Comparison of ENCODE assay signal across 8 cellular contexts in the genomic region with DNA sequence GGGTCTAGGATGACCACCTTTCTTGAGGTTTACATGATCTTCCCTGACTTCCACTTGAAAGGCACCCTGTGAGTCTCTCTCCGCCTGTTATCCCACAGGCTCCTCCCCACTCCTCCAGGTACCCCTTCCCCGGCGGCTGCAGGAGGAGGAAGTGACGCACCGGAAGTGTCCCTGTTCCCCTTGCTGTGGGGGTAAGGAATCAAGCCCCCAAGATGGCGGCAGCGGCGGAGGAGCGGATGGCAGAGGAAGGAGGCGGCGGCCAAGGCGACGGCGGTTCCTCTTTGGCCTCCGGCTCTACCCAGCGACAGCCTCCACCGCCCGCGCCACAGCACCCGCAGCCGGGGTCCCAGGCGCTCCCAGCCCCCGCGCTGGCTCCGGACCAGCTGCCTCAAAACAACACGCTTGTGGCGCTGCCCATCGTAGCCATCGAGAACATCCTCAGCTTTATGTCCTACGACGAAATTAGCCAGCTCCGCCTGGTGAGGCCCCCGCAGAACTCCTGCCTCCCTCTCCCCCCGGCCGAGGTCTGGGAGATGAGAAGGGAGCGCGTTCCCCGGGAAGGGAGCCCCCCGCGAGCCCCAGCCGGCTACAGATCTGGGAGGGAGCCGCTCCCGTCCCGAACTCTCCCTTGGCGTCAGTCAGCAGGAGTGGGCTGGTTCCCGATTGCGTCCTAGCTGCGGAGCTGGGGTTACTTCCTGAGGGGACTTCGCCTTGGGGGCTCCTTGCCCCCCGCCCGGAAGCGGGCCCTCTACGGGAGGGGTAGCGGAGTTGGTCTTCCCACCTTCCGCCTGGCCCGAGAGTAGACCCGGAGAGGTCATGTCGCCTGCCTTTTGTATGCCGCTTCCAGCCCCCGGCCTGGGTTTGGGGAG. TPM values are rescaled to one million over a fixed set of nuclear protein-coding genes. Genes with fewer than 3 reads are reported as not detected.
A peak's percentile ranks its signal among the peaks of the same experiment; 100 is the strongest.
DNase-seq lines count a peak whose midpoint lies in the region; ATAC-seq and TF ChIP-seq lines count a peak whose summit lies in the region.

TSS of gene FBXO28 (plus strand) at position 194 of the 869 bp plus-strand sequence. CDS start at position 213, 19 bp downstream.

- CTCF ChIA-PET in activated naive CD4-positive, alpha-beta T cell treated with anti-CD3 and anti-CD28 coated beads, Interleukin-2, amount 10 ng/mL, durations not matched to agents 7 days and 5 days (lab: Charles Lee), result interaction anchor here (1.2 to 4.5 kb wide), 2 partner anchors 219 to 302 kb away, joined by 3 to 61 read pairs; no protein-coding TSS in a partner anchor

- TF ChIP-seq EP300 in gastroesophageal sphincter (IDR thresholded peaks at IDR 0.05), result no peak

- H3K4me3 Mint-ChIP-seq in HFFc6, result peak within 1 kb of the TSS; percentile 90
- peak within 1 kb of the TSS; percentile 79 for H3K4me3 Mint-ChIP-seq in activated naive CD4-positive, alpha-beta T cell treated with anti-CD3 and anti-CD28 coated beads, Interleukin-2, amount 10 ng/mL, durations not matched to agents 7 days and 5 days

- TF ChIP-seq CTCF in HFFc6 (IDR thresholded peaks at IDR 0.05) (no peak), NB4 (IDR thresholded peaks at IDR 0.05; ENCODE audit: low read depth, low read length) (no peak), gastroesophageal sphincter (IDR thresholded peaks at IDR 0.05) (no peak), neutrophil (IDR thresholded peaks at IDR 0.05) (peak; percentile 39)

- H3K27me3 ChIP-seq in gastroesophageal sphincter, result peaks cover 7% of the 10 kb centered on the region
- H3K27me3 ChIP-seq in neutrophil, result peaks cover 10% of the 10 kb centered on the region

- peaks cover 3% of the 10 kb centered on the region; the same call in 1 of the 2 replicates for H3K36me3 ChIP-seq in SK-N-MC (ENCODE audit: insufficient read depth, low read length)
- no peaks in the 10 kb centered on the region for H3K36me3 ChIP-seq in gastroesophageal sphincter
- no peaks in the 10 kb centered on the region for H3K36me3 ChIP-seq in neutrophil

- TF ChIP-seq POLR2A in NB4 (IDR thresholded peaks at IDR 0.05; ENCODE audit: extremely low read depth, insufficient read length) (peak; percentile 88), gastroesophageal sphincter (IDR thresholded peaks at IDR 0.05) (peak; percentile 82 to 84)

- DNase-seq in GM04503 (ENCODE audit: low read depth), result peak; percentile 67
- DNase-seq in HFFc6, result peak; percentile 90
- DNase-seq in NB4 (ENCODE audit: low read depth), result peak; percentile 96
- peak; percentile 79 for DNase-seq in SK-N-MC (ENCODE audit: low read depth, low spot score)
- DNase-seq in activated naive CD4-positive, alpha-beta T cell treated with anti-CD3 and anti-CD28 coated beads, Interleukin-2, amount 10 ng/mL, durations not matched to agents 7 days and 5 days, result peak; percentile 98
- peak; percentile 63 to 98 (median 91) for DNase-seq in substantia nigra (lab: John Stamatoyannopoulos, UW)

- H3K27me3 Mint-ChIP-seq in HFFc6 (ENCODE audit: insufficient read depth), result no peaks in the 10 kb centered on the region
- H3K27me3 Mint-ChIP-seq in activated naive CD4-positive, alpha-beta T cell treated with anti-CD3 and anti-CD28 coated beads, Interleukin-2, amount 10 ng/mL, durations not matched to agents 7 days and 5 days, result peaks cover 20% of the 10 kb centered on the region

- H3K4me3 ChIP-seq in NB4 (ENCODE audit: low read depth, low read length) (peak within 1 kb of the TSS; percentile 78), SK-N-MC (peak within 1 kb of the TSS; percentile 86), gastroesophageal sphincter (peak within 1 kb of the TSS; percentile 66 to 75), neutrophil (ENCODE audit: low read depth in 1 of 2, low read length in 1 of 2) (peak within 1 kb of the TSS; percentile 73 to 86)

- no peaks in the 10 kb centered on the region for H3K9me3 Mint-ChIP-seq in HFFc6
- no peaks in the 10 kb centered on the region for H3K9me3 Mint-ChIP-seq in activated naive CD4-positive, alpha-beta T cell treated with anti-CD3 and anti-CD28 coated beads, Interleukin-2, amount 10 ng/mL, durations not matched to agents 7 days and 5 days

- peak within 1 kb of the TSS; percentile 85 for H3K27ac Mint-ChIP-seq in HFFc6
- peak within 1 kb of the TSS; percentile 91 for H3K27ac Mint-ChIP-seq in activated naive CD4-positive, alpha-beta T cell treated with anti-CD3 and anti-CD28 coated beads, Interleukin-2, amount 10 ng/mL, durations not matched to agents 7 days and 5 days

- H3K4me1 Mint-ChIP-seq in HFFc6 (ENCODE audit: low read depth), result peaks cover 28% of the 10 kb centered on the region
- peaks cover 30% of the 10 kb centered on the region for H3K4me1 Mint-ChIP-seq in activated naive CD4-positive, alpha-beta T cell treated with anti-CD3 and anti-CD28 coated beads, Interleukin-2, amount 10 ng/mL, durations not matched to agents 7 days and 5 days

- H3K36me3 Mint-ChIP-seq in HFFc6 (ENCODE audit: low read depth), result no peaks in the 10 kb centered on the region
- H3K36me3 Mint-ChIP-seq in activated naive CD4-positive, alpha-beta T cell treated with anti-CD3 and anti-CD28 coated beads, Interleukin-2, amount 10 ng/mL, durations not matched to agents 7 days and 5 days, result peaks cover 3% of the 10 kb centered on the region

- H3K4me1 ChIP-seq in gastroesophageal sphincter (peaks cover 0 to 43% (median 12%) of the 10 kb centered on the region in 3 donors), neutrophil (ENCODE audit: control insufficient read depth in 1 of 2, insufficient read depth in 1 of 2, low read depth in 1 of 2, low read length in 1 of 2) (peaks cover 27 to 30% of the 10 kb centered on the region in 2 experiments)

- peak; percentile 100 for ATAC-seq in gastroesophageal sphincter

- 0% methylated on average over 1 to 9 of the region's 60 CpGs for WGBS in gastroesophageal sphincter (ENCODE audit: low coverage in 1 of 2), 2 donors

- no peaks in the 10 kb centered on the region for H3K9me3 ChIP-seq in SK-N-MC (ENCODE audit: low read depth, low read length)
- no peaks in the 10 kb centered on the region for H3K9me3 ChIP-seq in gastroesophageal sphincter
- no peaks in the 10 kb centered on the region for H3K9me3 ChIP-seq in neutrophil

- H3K9ac ChIP-seq in SK-N-MC (ENCODE audit: insufficient read length), result peak within 1 kb of the TSS; percentile 90

- H3K27ac ChIP-seq in SK-N-MC, result peak within 1 kb of the TSS; percentile 43; the same call in 1 of the 2 replicates
- peak within 1 kb of the TSS; percentile 69 to 91 (median 90) for H3K27ac ChIP-seq in gastroesophageal sphincter
- H3K27ac ChIP-seq in neutrophil, result peak within 1 kb of the TSS; percentile 91
- peak within 1 kb of the TSS; percentile 94 for H3K27ac ChIP-seq in substantia nigra (ENCODE audit: low read depth, low read length, poor library complexity, severe bottlenecking)

RNA-seq across cellular contexts. Expression of gene FBXO28, which starts in this region (rescaled TPM):
- total RNA-seq in HFFc6 (2021; fragmentation: NEBNext Ultra II Directional; extraction: Animal tissue kit (Norgen Biotek cat#: 25700)), result 10 to 100 TPM; 34.3 to 41.8 (median 39.2) TPM
- total RNA-seq in gastroesophageal sphincter, result 10 to 100 TPM; 26.5 to 38.1 (median 34.7) TPM

Comparison
In these comparisons a context has a peak if more than half of its experiments do, and no peak if none do; other contexts are left out.
1. Peak in every context shown above with its lines: DNase-seq, ATAC-seq, H3K4me3 ChIP-seq and H3K27ac ChIP-seq.
2. H3K27ac ChIP-seq: peak in every context shown above with its lines; median percentile 94 in substantia nigra; 91 in neutrophil; 90 in gastroesophageal sphincter; 43 in SK-N-MC.